In genomic region chr3:31962801-31963205, GRCh38 we compare ENCODE assay signal across 14 cellular contexts. TPM values are rescaled to one million over a fixed set of nuclear protein-coding genes. Genes with fewer than 3 reads are reported as not detected.
A peak's percentile ranks its signal among the peaks of the same experiment; 100 is the strongest.
DNase-seq lines count a peak whose midpoint lies in the region; ATAC-seq and TF ChIP-seq lines count a peak whose summit lies in the region.
"Had no signal": no experiment of that assay in that cellular context is flagged by ENCODE, and none has a peak within 500 bp of the region (broad histone marks: within the 10 kb centered on the region; RNA-seq: fewer than 3 reads in every experiment).

No MANE protein-coding gene starts in this region.

- no peak for TF ChIP-seq CTCF in fibroblast of pulmonary artery (IDR thresholded peaks at IDR 0.05; ENCODE audit: low read length, missing control alignments)
- no peak for TF ChIP-seq CTCF in uterus (IDR thresholded peaks at IDR 0.05)

- H3K36me3 ChIP-seq in uterus: no peaks in the 10 kb centered on the region

- no peak for DNase-seq in activated T-cell treated with anti-CD3 and anti-CD28 coated beads, Interleukin-2, amount 50 U/mL, for 4 hours
- DNase-seq in activated T-cell treated with anti-CD3 and anti-CD28 coated beads, Interleukin-2, amount 50 U/mL, for 48 hours: no peak
- peak; percentile 97 for DNase-seq in SK-MEL-5 (ENCODE audit: low read depth, low spot score)
- peak; percentile 49 for DNase-seq in fibroblast of pulmonary artery (ENCODE audit: low read depth)
- no peak for DNase-seq in stimulated activated naive CD8-positive, alpha-beta T cell treated with anti-CD3 and anti-CD28 coated beads, Interleukin-15, amount 100 ng/mL, for 72 hours
- DNase-seq in posterior vena cava (ENCODE audit: low spot score): no peak
- DNase-seq in uterus: no peak
- no peak for DNase-seq in stimulated activated naive CD4-positive, alpha-beta T cell treated with Interleukin-2 at 50 U/mL for 16 hours (lab: John Stamatoyannopoulos, UW)
- DNase-seq: ACHN; activated T-cell treated with anti-CD3 and anti-CD28 coated beads for 4 hours; NCI-H1105; stimulated activated CD8-positive, alpha-beta memory T cell treated with anti-CD3 and anti-CD28 coated beads, Interleukin-4, amount 100 ng/mL, for 48 hours had no signal

- H3K4me3 ChIP-seq in fibroblast of pulmonary artery (replicated peaks; ENCODE audit: low read depth, low read length) (no peak overlapping the region), uterus (no peak overlapping the region)
- H3K4me3 ChIP-seq: hepatocyte had no signal

- H3K27ac Mint-ChIP-seq in stimulated activated naive CD8-positive, alpha-beta T cell treated with anti-CD3 and anti-CD28 coated beads, Interleukin-15, amount 100 ng/mL, for 72 hours: peak overlapping the region in 1 of 2 donors; percentile 93

- H3K27ac ChIP-seq in uterus: no peak overlapping the region
- H3K27ac ChIP-seq: hepatocyte had no signal

- TF ChIP-seq POLR2A in uterus (IDR thresholded peaks at IDR 0.05): no peak

- H3K9me3 Mint-ChIP-seq in activated T-cell treated with anti-CD3 and anti-CD28 coated beads, Interleukin-2, amount 50 U/mL, for 4 hours: no peaks in the 10 kb centered on the region
- no peaks in the 10 kb centered on the region for H3K9me3 Mint-ChIP-seq in stimulated activated naive CD8-positive, alpha-beta T cell treated with anti-CD3 and anti-CD28 coated beads, Interleukin-15, amount 100 ng/mL, for 72 hours

- H3K27me3 Mint-ChIP-seq in activated T-cell treated with anti-CD3 and anti-CD28 coated beads, Interleukin-2, amount 50 U/mL, for 4 hours (ENCODE audit: low read depth): peaks cover 2% of the 10 kb centered on the region
- H3K27me3 Mint-ChIP-seq in stimulated activated naive CD8-positive, alpha-beta T cell treated with anti-CD3 and anti-CD28 coated beads, Interleukin-15, amount 100 ng/mL, for 72 hours: peaks cover 28% of the 10 kb centered on the region

- in situ Hi-C loops in SK-MEL-5 (cut with HindIII; ENCODE audit: low pct_unique_long_range_greater_than_20kb, low sequenced_read_pairs): no loop called here

- no peaks in the 10 kb centered on the region for H3K9me3 ChIP-seq in uterus

- peaks cover 9% of the 10 kb centered on the region for H3K4me1 Mint-ChIP-seq in activated T-cell treated with anti-CD3 and anti-CD28 coated beads, Interleukin-2, amount 50 U/mL, for 4 hours (ENCODE audit: low read depth)
- peaks cover 13% of the 10 kb centered on the region for H3K4me1 Mint-ChIP-seq in stimulated activated naive CD8-positive, alpha-beta T cell treated with anti-CD3 and anti-CD28 coated beads, Interleukin-15, amount 100 ng/mL, for 72 hours

- H3K4me3 Mint-ChIP-seq in activated T-cell treated with anti-CD3 and anti-CD28 coated beads, Interleukin-2, amount 50 U/mL, for 4 hours: no peak overlapping the region
- H3K4me3 Mint-ChIP-seq in stimulated activated naive CD8-positive, alpha-beta T cell treated with anti-CD3 and anti-CD28 coated beads, Interleukin-15, amount 100 ng/mL, for 72 hours: peak overlapping the region in 1 of 2 donors; percentile 55

- H3K4me1 ChIP-seq in uterus: peaks cover 5 to 6% of the 10 kb centered on the region in 2 donors

- no peaks in the 10 kb centered on the region for H3K36me3 Mint-ChIP-seq in activated T-cell treated with anti-CD3 and anti-CD28 coated beads, Interleukin-2, amount 50 U/mL, for 4 hours (ENCODE audit: insufficient read depth)

- H3K27me3 ChIP-seq in uterus: no peaks in the 10 kb centered on the region
- H3K27me3 ChIP-seq: hepatocyte had no signal

- peak; percentile 38 to 43 for ATAC-seq in activated T-cell treated with anti-CD3 and anti-CD28 coated beads, Interleukin-2, amount 50 U/mL, for 4 hours
- peak; percentile 49 for ATAC-seq in stimulated activated naive CD8-positive, alpha-beta T cell treated with anti-CD3 and anti-CD28 coated beads, Interleukin-15, amount 100 ng/mL, for 72 hours
- ATAC-seq: naive thymus-derived CD4-positive, alpha-beta T cell had no signal

- intact Hi-C loops in posterior vena cava (cut with DNase I) (no loop called here), uterus (cut with DNase I; ENCODE audit: low total_unique reads) (no loop called here)

RNA-seq across cellular contexts. Expression of gene OSBPL10, which starts 18.3 kb away (rescaled TPM):
- total RNA-seq in activated T-cell treated with anti-CD3 and anti-CD28 coated beads, Interleukin-2, amount 50 U/mL, for 4 hours: 1 to 10 TPM; 3.2 to 7.0 (median 6.8) TPM
- total RNA-seq in SK-MEL-5 (2014; rRNA removed; shearing (Covaris generic)): 28.6 and 38.9 TPM in 2 replicates
- 58.3 and 93.1 TPM in 2 replicates for polyA plus RNA-seq in SK-MEL-5 (2015; cell fraction: cytosol; rRNA removed)
- polyA plus RNA-seq in SK-MEL-5 (2015; cell fraction: nucleus; rRNA removed): 54.9 and 58.9 TPM in 2 replicates
- total RNA-seq in posterior vena cava: 10 to 100 TPM; 28.1 to 29.7 TPM
- total RNA-seq in uterus: 10 to 100 TPM; 30.0 to 49.7 (median 43.7) TPM

RNA-seq across cellular contexts. Expression of gene ZNF860, which starts 18.7 kb away (rescaled TPM):
- under 1 TPM; 0.11 to 0.66 (median 0.13) TPM for total RNA-seq in activated T-cell treated with anti-CD3 and anti-CD28 coated beads, Interleukin-2, amount 50 U/mL, for 4 hours
- 3.9 and 6.1 TPM in 2 replicates for total RNA-seq in SK-MEL-5 (2014; rRNA removed; shearing (Covaris generic))
- 4.1 and 8.2 TPM in 2 replicates for polyA plus RNA-seq in SK-MEL-5 (2015; cell fraction: cytosol; rRNA removed)
- 5.5 and 8.9 TPM in 2 replicates for polyA plus RNA-seq in SK-MEL-5 (2015; cell fraction: nucleus; rRNA removed)
- 1 to 10 TPM; 1.0 to 2.3 TPM for total RNA-seq in posterior vena cava
- total RNA-seq in uterus: 1 to 10 TPM in 3 of 4 donors, under 1 TPM in 1; 0.26 to 2.8 (median 1.5) TPM
- polyA plus RNA-seq: naive thymus-derived CD4-positive, alpha-beta T cell had no signal

Comparison
In these comparisons a context has a peak if more than half of its experiments do, and no peak if none do; other contexts are left out.
1. DNase-seq: peak in SK-MEL-5 (single experiment) and fibroblast of pulmonary artery (single experiment); none in activated T-cell treated with anti-CD3 and anti-CD28 coated beads, Interleukin-2, amount 50 U/mL, for 4 hours (single experiment), activated T-cell treated with anti-CD3 and anti-CD28 coated beads, Interleukin-2, amount 50 U/mL, for 48 hours (0 of 2), stimulated activated naive CD8-positive, alpha-beta T cell treated with anti-CD3 and anti-CD28 coated beads, Interleukin-15, amount 100 ng/mL, for 72 hours (0 of 2), posterior vena cava (single experiment), uterus (0 of 2) and stimulated activated naive CD4-positive, alpha-beta T cell treated with Interleukin-2 at 50 U/mL for 16 hours (single experiment).